In the genomic region with DNA sequence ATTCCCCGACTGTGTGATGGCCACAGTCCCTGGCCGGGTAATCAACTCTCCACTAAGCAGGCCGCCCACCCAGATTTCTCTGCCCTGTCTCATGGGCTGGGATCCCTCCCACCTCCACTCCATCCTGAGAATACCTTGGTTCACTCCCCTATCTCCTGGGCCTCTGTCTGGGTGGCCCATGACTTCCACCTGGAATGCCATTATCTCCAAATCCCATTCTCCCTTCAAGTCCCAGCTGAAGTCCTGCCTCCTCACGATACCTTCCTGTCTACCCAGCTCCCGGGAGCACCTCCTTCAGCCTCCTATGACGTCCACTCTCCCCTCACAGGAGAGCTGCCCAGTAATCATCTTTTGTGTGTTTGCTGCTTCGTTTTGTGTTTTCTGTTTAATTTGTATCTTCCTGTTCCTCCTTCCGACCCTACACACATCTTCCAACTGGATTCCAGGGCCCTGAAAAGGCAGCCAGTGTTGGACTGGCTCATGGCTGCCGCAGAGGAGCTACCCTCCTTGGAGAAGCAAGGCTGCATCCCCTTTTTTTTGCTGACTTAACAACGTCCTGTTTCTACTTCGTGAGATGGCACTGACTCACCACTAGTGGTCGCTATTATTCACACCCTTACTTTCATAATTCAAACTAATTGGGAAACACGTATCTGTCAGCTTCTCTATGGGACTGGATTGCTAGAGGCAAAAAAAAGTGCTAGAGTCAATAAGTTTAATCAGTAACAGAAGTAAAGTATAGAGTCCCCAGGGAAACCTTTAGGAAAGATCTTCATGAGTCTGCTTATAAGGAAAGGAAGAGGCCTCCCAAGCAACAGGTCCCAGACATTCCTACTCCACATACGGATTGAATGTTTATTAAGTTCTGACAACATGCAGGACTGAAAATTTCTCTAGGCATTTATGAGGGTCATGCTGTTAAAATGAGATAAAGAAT, we compare ENCODE assay signal across 9 cellular contexts.
DNase-seq lines count a peak whose midpoint lies in the region; ATAC-seq and TF ChIP-seq lines count a peak whose summit lies in the region.
"Had no signal": no experiment of that assay in that cellular context is flagged by ENCODE, and none has a peak within 500 bp of the region (broad histone marks: within the 10 kb centered on the region; RNA-seq: fewer than 3 reads in every experiment).

No MANE protein-coding gene starts in this region.

- H3K9me3 Mint-ChIP-seq in CD4-positive, CD25-positive, alpha-beta regulatory T cell: peaks cover 0 to 1% (median 0%) of the 10 kb centered on the region in 7 donors
- H3K9me3 Mint-ChIP-seq in progenitor cell of endocrine pancreas (ENCODE audit: low read depth): no peaks in the 10 kb centered on the region

- ATAC-seq in CD4-positive, CD25-positive, alpha-beta regulatory T cell (ENCODE audit: low read depth in 2 of 2): peak; percentile 22 to 37
- peak; percentile 81 for ATAC-seq in GM18511 (IDR thresholded peaks at IDR 0.05; ENCODE audit: unreplicated experiment)
- no peak for ATAC-seq in HG02852 (IDR thresholded peaks at IDR 0.05; ENCODE audit: unreplicated experiment)

- no peaks in the 10 kb centered on the region for H3K27me3 ChIP-seq in CD4-positive, CD25-positive, alpha-beta regulatory T cell (ENCODE audit: control insufficient read depth, insufficient read depth, low read length)

- H3K36me3 ChIP-seq in CD4-positive, CD25-positive, alpha-beta regulatory T cell (ENCODE audit: control insufficient read depth, insufficient read depth, low read length): no peaks in the 10 kb centered on the region

- H3K4me1 ChIP-seq in CD4-positive, CD25-positive, alpha-beta regulatory T cell (ENCODE audit: control insufficient read depth, insufficient read depth, low read length, poor library complexity, severe bottlenecking): no peaks in the 10 kb centered on the region

- peak overlapping the region; percentile 31 for H3K4me3 ChIP-seq in CD4-positive, CD25-positive, alpha-beta regulatory T cell (ENCODE audit: low read depth, low read length)
- H3K4me3 ChIP-seq: skin epidermis had no signal

- H3K4me3 Mint-ChIP-seq in CD4-positive, CD25-positive, alpha-beta regulatory T cell: no peak overlapping the region
- H3K4me3 Mint-ChIP-seq in progenitor cell of endocrine pancreas (ENCODE audit: low read depth): no peak overlapping the region

- peaks cover 0 to 5% (median 4%) of the 10 kb centered on the region in 4 donors for H3K4me1 Mint-ChIP-seq in CD4-positive, CD25-positive, alpha-beta regulatory T cell
- H3K4me1 Mint-ChIP-seq in progenitor cell of endocrine pancreas (ENCODE audit: low read depth): peaks cover 64% of the 10 kb centered on the region

- no peaks in the 10 kb centered on the region for H3K9me3 ChIP-seq in CD4-positive, CD25-positive, alpha-beta regulatory T cell (ENCODE audit: control insufficient read depth in 2 of 2, low read length in 2 of 2)

- H3K27ac ChIP-seq in CD4-positive, CD25-positive, alpha-beta regulatory T cell (ENCODE audit: insufficient read depth, low read length, poor library complexity, severe bottlenecking): no peak overlapping the region
- H3K27ac ChIP-seq: skin epidermis had no signal

- peaks cover 5% of the 10 kb centered on the region for H3K27me3 Mint-ChIP-seq in CD4-positive, CD25-positive, alpha-beta regulatory T cell
- no peaks in the 10 kb centered on the region for H3K27me3 Mint-ChIP-seq in progenitor cell of endocrine pancreas

- TF ChIP-seq CTCF in progenitor cell of endocrine pancreas (IDR thresholded peaks at IDR 0.05; ENCODE audit: unreplicated experiment): peak; percentile 85

- H3K36me3 Mint-ChIP-seq in CD4-positive, CD25-positive, alpha-beta regulatory T cell: no peaks in the 10 kb centered on the region
- H3K36me3 Mint-ChIP-seq in progenitor cell of endocrine pancreas (ENCODE audit: insufficient read depth): no peaks in the 10 kb centered on the region

- H3K27ac Mint-ChIP-seq in CD4-positive, CD25-positive, alpha-beta regulatory T cell: no peak overlapping the region
- peak overlapping the region; percentile 95 for H3K27ac Mint-ChIP-seq in progenitor cell of endocrine pancreas

- peak in 2 of 3 donors; percentile 26 to 42 for DNase-seq in CD4-positive, CD25-positive, alpha-beta regulatory T cell
- DNase-seq in KG1 (lab: John Stamatoyannopoulos, UW) (peak; percentile 34), SW480 (ENCODE audit: low spot score) (peak; percentile 66), germinal center (ENCODE audit: low spot score) (peak; percentile 42), progenitor cell of endocrine pancreas (ENCODE audit: low spot score, unreplicated experiment) (no peak), activated gamma-delta T cell treated with Interleukin-2 at 50 U/mL for 16 hours (no peak)

Comparison
In these comparisons a context has a peak if more than half of its experiments do, and no peak if none do; other contexts are left out.
1. DNase-seq: peak in CD4-positive, CD25-positive, alpha-beta regulatory T cell (2 of 3), KG1 (single experiment), SW480 (single experiment) and germinal center (single experiment); none in progenitor cell of endocrine pancreas (single experiment) and activated gamma-delta T cell treated with Interleukin-2 at 50 U/mL for 16 hours (single experiment).